ENCODE assay signal across 17 cellular contexts in genomic region chr5:138565100-138565821, GRCh38. TPM values are rescaled to one million over a fixed set of nuclear protein-coding genes. Genes with fewer than 3 reads are reported as not detected.
DNase-seq lines count a peak whose midpoint lies in the region; ATAC-seq, FAIRE-seq and TF ChIP-seq lines count a peak whose summit lies in the region.
"Had no signal": no experiment of that assay in that cellular context is flagged by ENCODE, and none has a peak within 500 bp of the region (broad histone marks: within the 10 kb centered on the region; RNA-seq: fewer than 3 reads in every experiment).

No MANE protein-coding gene starts in this region.

- H4K20me1 ChIP-seq in MM.1S (ENCODE audit: insufficient read depth, low read length): peaks cover 34% of the 10 kb centered on the region; the same call in 1 of the 2 replicates

- H3K27ac ChIP-seq in MM.1S (ENCODE audit: low read length) (peak overlapping the region; percentile 48; the same call in 1 of the 2 replicates), spleen (peak overlapping the region in 6 of 8 donors; percentile 18 to 75 (median 56))
- H3K27ac ChIP-seq: epithelial cell of prostate, sigmoid colon, upper lobe of left lung had no signal

- H3K9me3 Mint-ChIP-seq in activated T-cell treated with anti-CD3 and anti-CD28 coated beads, Interleukin-2, amount 50 U/mL, for 72 hours: no peaks in the 10 kb centered on the region
- no peaks in the 10 kb centered on the region for H3K9me3 Mint-ChIP-seq in activated naive CD8-positive, alpha-beta T cell treated with anti-CD3 and anti-CD28 coated beads, Interleukin-2, amount 50 U/mL, for 24 hours

- no peak for FAIRE-seq in RCC 7860 (lab: Jason Lieb, UNC)

- peaks cover 94% of the 10 kb centered on the region for H3K79me2 ChIP-seq in MM.1S (ENCODE audit: low read length)

- H3K4me3 ChIP-seq in MM.1S (ENCODE audit: low read length) (no peak overlapping the region), spleen (no peak overlapping the region)
- H3K4me3 ChIP-seq: sigmoid colon, upper lobe of left lung had no signal

- TF ChIP-seq CTCF in MM.1S (IDR thresholded peaks at IDR 0.05; ENCODE audit: low read length) (no peak), spleen (IDR thresholded peaks at IDR 0.05 in 8 of 11, conservative IDR thresholded peaks at IDR 0.05 in 3 of 11) (no peak)

- H3K36me3 ChIP-seq in MM.1S (replicated peaks; ENCODE audit: insufficient read depth, low read length) (peaks cover 47% of the 10 kb centered on the region), spleen (peaks cover 3 to 100% (median 96%) of the 10 kb centered on the region in 6 donors)

- H3F3A ChIP-seq in MM.1S (ENCODE audit: insufficient read depth, low read length): peaks cover 7% of the 10 kb centered on the region

- H3K27me3 Mint-ChIP-seq in activated T-cell treated with anti-CD3 and anti-CD28 coated beads, Interleukin-2, amount 50 U/mL, for 72 hours (ENCODE audit: low read depth): no peaks in the 10 kb centered on the region
- H3K27me3 Mint-ChIP-seq in activated naive CD8-positive, alpha-beta T cell treated with anti-CD3 and anti-CD28 coated beads, Interleukin-2, amount 50 U/mL, for 24 hours: no peaks in the 10 kb centered on the region

- H3K9me2 ChIP-seq in MM.1S (replicated peaks; ENCODE audit: insufficient read depth, low read length): no peaks in the 10 kb centered on the region

- no peak for DNase-seq in activated T-cell treated with anti-CD3 and anti-CD28 coated beads, Interleukin-2, amount 50 U/mL, for 72 hours
- no peak for DNase-seq in activated T-cell treated with anti-CD3 and anti-CD28 coated beads, Interleukin-2, amount 50 U/mL, for 48 hours
- DNase-seq in MM.1S (peak; percentile 10), spleen (no peak), Right ventricle myocardium inferior (ENCODE audit: missing footprints) (no peak), RCC 7860 (ENCODE audit: low spot score) (no peak)
- DNase-seq in activated naive CD8-positive, alpha-beta T cell treated with anti-CD3 and anti-CD28 coated beads, Interleukin-2, amount 50 U/mL, for 24 hours: no peak
- DNase-seq: amniotic stem cell; Caco-2; GDM1; NCI-H2081 treated with DMSO at 0.1 percent for 48 hours; NCI-H774; sigmoid colon; stimulated activated CD4-positive, alpha-beta T cell treated with anti-CD3 and anti-CD28 coated beads, Interleukin-4, amount 100 ng/mL, for 4 hours; upper lobe of left lung had no signal

- TF ChIP-seq POLR2A in spleen (IDR thresholded peaks at IDR 0.05): no peak

- WGBS in spleen, 5 donors: 76 to 86% (median 81%) methylated on average over 7 of the region's 7 CpGs

- no peak overlapping the region for H2AFZ ChIP-seq in MM.1S (ENCODE audit: low read length)

- H3K27me3 ChIP-seq in MM.1S (replicated peaks; ENCODE audit: insufficient read depth, low read length) (no peaks in the 10 kb centered on the region), spleen (replicated peaks in 1 of 7) (no peaks in the 10 kb centered on the region)
- H3K27me3 ChIP-seq: sigmoid colon, upper lobe of left lung had no signal

- H3K4me1 ChIP-seq in MM.1S (ENCODE audit: low read length): 0 out of 2 replicates have a peak, but pooled peaks cover 4% of the 10 kb centered on the region
- peaks cover 0 to 78% (median 33%) of the 10 kb centered on the region in 6 donors for H3K4me1 ChIP-seq in spleen
- H3K4me1 ChIP-seq: upper lobe of left lung had no signal

- peaks cover 19 to 68% of the 10 kb centered on the region in 2 donors for H3K36me3 Mint-ChIP-seq in activated T-cell treated with anti-CD3 and anti-CD28 coated beads, Interleukin-2, amount 50 U/mL, for 72 hours (ENCODE audit: insufficient read depth in 2 of 2)
- peaks cover 83% of the 10 kb centered on the region for H3K36me3 Mint-ChIP-seq in activated naive CD8-positive, alpha-beta T cell treated with anti-CD3 and anti-CD28 coated beads, Interleukin-2, amount 50 U/mL, for 24 hours (ENCODE audit: low read depth)

- intact Hi-C loops in spleen (cut with DNase I; ENCODE audit: low total_unique reads): no loop called here
- intact Hi-C loops in Right ventricle myocardium inferior (cut with DNase I): no loop called here

- H3K4me1 Mint-ChIP-seq in activated T-cell treated with anti-CD3 and anti-CD28 coated beads, Interleukin-2, amount 50 U/mL, for 72 hours (ENCODE audit: low read depth): peaks cover 63% of the 10 kb centered on the region
- peaks cover 73% of the 10 kb centered on the region for H3K4me1 Mint-ChIP-seq in activated naive CD8-positive, alpha-beta T cell treated with anti-CD3 and anti-CD28 coated beads, Interleukin-2, amount 50 U/mL, for 24 hours

- peak overlapping the region; percentile 52 for H3K27ac Mint-ChIP-seq in activated T-cell treated with anti-CD3 and anti-CD28 coated beads, Interleukin-2, amount 50 U/mL, for 72 hours
- peak overlapping the region; percentile 34 for H3K27ac Mint-ChIP-seq in activated naive CD8-positive, alpha-beta T cell treated with anti-CD3 and anti-CD28 coated beads, Interleukin-2, amount 50 U/mL, for 24 hours

- H3K9me3 ChIP-seq in MM.1S (replicated peaks; ENCODE audit: insufficient read depth, low read length): no peaks in the 10 kb centered on the region
- no peaks in the 10 kb centered on the region for H3K9me3 ChIP-seq in spleen
- H3K9me3 ChIP-seq: Caco-2, sigmoid colon, upper lobe of left lung had no signal

- H3K4me2 ChIP-seq in MM.1S (ENCODE audit: low read depth, low read length): no peak overlapping the region

- no peak overlapping the region for H3K9ac ChIP-seq in MM.1S (ENCODE audit: low read length)

- peak; percentile 49 to 80 for ATAC-seq in activated T-cell treated with anti-CD3 and anti-CD28 coated beads, Interleukin-2, amount 50 U/mL, for 72 hours (replicated peaks in 1 of 2)
- ATAC-seq in activated naive CD8-positive, alpha-beta T cell treated with anti-CD3 and anti-CD28 coated beads, Interleukin-2, amount 50 U/mL, for 24 hours: peak; percentile 47
- ATAC-seq in Right ventricle myocardium inferior (no peak), HG03521 (IDR thresholded peaks at IDR 0.05; ENCODE audit: unreplicated experiment) (no peak)

- H3K4me3 Mint-ChIP-seq in activated T-cell treated with anti-CD3 and anti-CD28 coated beads, Interleukin-2, amount 50 U/mL, for 72 hours: peak overlapping the region in 1 of 2 donors; percentile 40
- H3K4me3 Mint-ChIP-seq in activated naive CD8-positive, alpha-beta T cell treated with anti-CD3 and anti-CD28 coated beads, Interleukin-2, amount 50 U/mL, for 24 hours: no peak overlapping the region

RNA-seq across cellular contexts. Expression of gene HSPA9, which starts 9.9 kb away (rescaled TPM):
- 100 to 1,000 TPM; 448 to 505 TPM for total RNA-seq in activated T-cell treated with anti-CD3 and anti-CD28 coated beads, Interleukin-2, amount 50 U/mL, for 72 hours
- 100 to 1,000 TPM; 108 to 187 (median 158) TPM for total RNA-seq in spleen
- 10 to 100 TPM; 50.4 to 77.7 (median 62.2) TPM for polyA plus RNA-seq in spleen
- total RNA-seq in Right ventricle myocardium inferior: 308 TPM

RNA-seq across cellular contexts. Expression of gene ETF1, which starts 22.2 kb away (rescaled TPM):
- total RNA-seq in activated T-cell treated with anti-CD3 and anti-CD28 coated beads, Interleukin-2, amount 50 U/mL, for 72 hours: 100 to 1,000 TPM; 106 to 111 TPM
- total RNA-seq in spleen: 10 to 100 TPM; 42.7 to 78.8 (median 56.1) TPM
- 10 to 100 TPM; 21.3 to 35.4 (median 23.3) TPM for polyA plus RNA-seq in spleen
- total RNA-seq in Right ventricle myocardium inferior: 90.6 TPM

Comparison
In these comparisons a context has a peak if more than half of its experiments do, and no peak if none do; other contexts are left out.
1. ATAC-seq: peak in activated T-cell treated with anti-CD3 and anti-CD28 coated beads, Interleukin-2, amount 50 U/mL, for 72 hours (2 of 2) and activated naive CD8-positive, alpha-beta T cell treated with anti-CD3 and anti-CD28 coated beads, Interleukin-2, amount 50 U/mL, for 24 hours (single experiment); none in Right ventricle myocardium inferior (single experiment) and HG03521 (single experiment).